9 cellular contexts compared by ENCODE assay signal in the genomic region with DNA sequence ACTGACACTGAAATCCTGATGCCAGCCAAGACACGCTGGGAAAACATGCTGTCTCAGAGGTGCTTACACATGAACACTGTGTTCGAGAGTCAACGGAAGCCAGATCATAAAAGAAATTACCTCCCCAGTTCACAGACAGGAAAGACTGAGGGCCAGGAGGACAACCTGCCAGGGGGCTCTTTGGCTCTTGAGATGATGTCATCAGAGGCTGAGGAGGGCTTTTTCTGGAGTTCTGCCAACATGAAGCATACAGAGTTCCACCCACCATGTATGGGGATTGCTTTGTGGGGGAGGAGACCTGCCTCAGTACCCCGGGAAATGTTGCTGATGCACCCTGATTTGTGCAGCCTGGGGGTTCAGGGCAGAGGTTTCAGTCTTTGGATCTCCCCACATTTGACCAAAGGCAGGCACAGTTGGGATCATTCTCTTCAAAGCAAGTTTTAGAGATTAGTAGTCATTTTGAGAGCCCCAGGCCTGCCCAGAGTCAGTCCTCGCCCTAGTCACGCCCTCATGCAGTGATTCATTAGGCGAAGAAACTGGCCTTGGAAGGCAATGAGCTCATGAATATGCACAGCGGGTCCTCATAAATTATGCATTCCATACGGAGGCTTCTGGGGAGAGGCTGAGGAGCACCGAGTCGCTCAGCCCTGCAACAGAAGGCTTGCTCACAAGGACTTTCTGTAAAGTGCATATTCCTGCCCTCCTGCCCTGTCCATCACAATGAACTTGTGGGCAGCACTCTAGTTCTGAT. TPM values are rescaled to one million over a fixed set of nuclear protein-coding genes. Genes with fewer than 3 reads are reported as not detected.
DNase-seq lines count a peak whose midpoint lies in the region; ATAC-seq and TF ChIP-seq lines count a peak whose summit lies in the region.
"Had no signal": no experiment of that assay in that cellular context is flagged by ENCODE, and none has a peak within 500 bp of the region (broad histone marks: within the 10 kb centered on the region; RNA-seq: fewer than 3 reads in every experiment).

No MANE protein-coding gene starts in this region.

- no peaks in the 10 kb centered on the region for H3K9me3 ChIP-seq in CD4-positive, alpha-beta T cell (ENCODE audit: control insufficient read depth, low read length)

- CTCF ChIA-PET in HEK293T (lab: Yijun Ruan, JAX): interaction anchor here (0.6 to 0.8 kb wide), 2 partner anchors 126 to 345 kb away, joined by 3 read pairs; no protein-coding TSS in a partner anchor
- CTCF ChIA-PET in CD4-positive, alpha-beta T cell (lab: Charles Lee): no interaction called here

- DNase-seq in DMS 273 treated with DMSO at 0.1 percent for 48 hours (lab: John Stamatoyannopoulos, UW) (peak; percentile 74), NCI-H526 treated with DMSO at 0.1 percent for 48 hours (lab: John Stamatoyannopoulos, UW) (peak; percentile 18), non-pigmented ciliary epithelial cell (ENCODE audit: low read depth) (peak; percentile 76), COLO829 (ENCODE audit: low spot score) (no peak), HEK293T (ENCODE audit: extremely low spot score) (no peak)
- no peak for DNase-seq in CD4-positive, alpha-beta T cell
- DNase-seq: activated T-cell treated with anti-CD3 and anti-CD28 coated beads for 4 hours had no signal

- H3K27ac Mint-ChIP-seq in CD4-positive, alpha-beta T cell: no peak overlapping the region

- intact Hi-C loops in CD4-positive, alpha-beta T cell (cut with DNase I, micrococcal nuclease): no loop called here

- POLR2A ChIA-PET in HEK293T (lab: Yijun Ruan, JAX): no interaction called here
- POLR2A ChIA-PET in CD4-positive, alpha-beta T cell (lab: Charles Lee): interaction anchor here (0.6 kb wide), 1 partner anchor 761 kb away, joined by 3 read pairs; no protein-coding TSS in a partner anchor

- peaks cover 20% of the 10 kb centered on the region for H3K27me3 ChIP-seq in CD4-positive, alpha-beta T cell (ENCODE audit: control insufficient read depth, insufficient read depth, low read length)

- no peak for TF ChIP-seq CTCF in CD4-positive, alpha-beta T cell (IDR thresholded peaks at IDR 0.05)

- H3K27me3 Mint-ChIP-seq in CD4-positive, alpha-beta T cell: peaks cover 31% of the 10 kb centered on the region

- H3K4me1 Mint-ChIP-seq in CD4-positive, alpha-beta T cell (ENCODE audit: low read depth): peaks cover 5% of the 10 kb centered on the region

- peak; percentile 84 for ATAC-seq in esophagus mucosa
- ATAC-seq in CD4-positive, alpha-beta T cell (ENCODE audit: poor library complexity): no peak
- no peak for ATAC-seq in GM19397 (IDR thresholded peaks at IDR 0.05; ENCODE audit: unreplicated experiment)

- H3K27ac ChIP-seq in CD4-positive, alpha-beta T cell (ENCODE audit: low read depth, low read length): no peak overlapping the region

- no peak overlapping the region for H3K4me3 Mint-ChIP-seq in CD4-positive, alpha-beta T cell

- H3K36me3 Mint-ChIP-seq in CD4-positive, alpha-beta T cell (ENCODE audit: low read depth): no peaks in the 10 kb centered on the region

- no peaks in the 10 kb centered on the region for H3K9me3 Mint-ChIP-seq in CD4-positive, alpha-beta T cell

TF ChIP-seq in HEK293T, 16 proteins besides CTCF, POLR2A, EP300 and RAD21:
- TF ChIP-seq FOXA1 (IDR thresholded peaks at IDR 0.05) (no peak), NFRKB (IDR thresholded peaks at IDR 0.05) (no peak), ELF4 (IDR thresholded peaks at IDR 0.05) (no peak)

RNA-seq across cellular contexts. Expression of a gene that starts 34.9 kb away (rescaled TPM):
- total RNA-seq in esophagus mucosa: 6.0 TPM
- total RNA-seq in CD4-positive, alpha-beta T cell: under 1 TPM in 1 of 2 experiments, not detected in 1; 0.59 TPM

Comparison
In these comparisons a context has a peak if more than half of its experiments do, and no peak if none do; other contexts are left out.
1. DNase-seq: peak in DMS 273 treated with DMSO at 0.1 percent for 48 hours (single experiment), NCI-H526 treated with DMSO at 0.1 percent for 48 hours (single experiment) and non-pigmented ciliary epithelial cell (single experiment); none in COLO829 (single experiment), HEK293T (single experiment) and CD4-positive, alpha-beta T cell (0 of 10).